In the genomic region with DNA sequence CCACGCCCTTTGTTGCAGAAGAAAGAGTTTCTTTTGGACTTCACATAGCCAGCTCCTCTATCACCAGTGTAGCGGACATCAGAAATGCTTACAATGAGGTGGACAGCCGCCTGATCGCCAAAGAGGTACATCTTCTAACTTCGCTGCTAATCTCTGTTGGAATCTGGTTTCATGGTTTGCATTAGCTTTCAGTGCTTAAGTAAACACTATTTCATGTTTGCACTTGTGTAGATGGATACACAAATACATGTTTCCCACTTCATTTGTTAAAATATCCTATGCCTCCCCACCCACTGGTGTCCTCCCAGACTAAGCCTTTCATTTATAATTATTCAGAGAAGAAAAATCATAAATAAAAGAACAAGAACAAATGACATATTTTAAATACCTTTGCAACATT, we compare ENCODE assay signal across 24 cellular contexts.
"Had no signal": no experiment of that assay in that cellular context is flagged by ENCODE, and none has a peak within 500 bp of the region (broad histone marks: within the 10 kb centered on the region; RNA-seq: fewer than 3 reads in every experiment).

No MANE protein-coding gene starts in this region.

- ATAC-seq: heart right ventricle; left colon; left ventricle myocardium superior; lower lobe of right lung; natural killer cell; stimulated activated naive B cell treated with anti-CD40 and anti-IgM and Interleukin-4, amounts not matched to agents 10 μg/mL and 1 μg/mL and 100 μg/mL, for 72 hours; upper lobe of right lung had no signal

- DNase-seq: colonic mucosa; dermis blood vessel endothelial cell; effector memory CD4-positive, alpha-beta T cell; erythroblast; esophagus squamous epithelium; foreskin melanocyte; glutamatergic neuron; heart right ventricle; hippocampal formation; immature natural killer cell; kidney glomerular epithelial cell; left colon; left ventricle myocardium superior; lower lobe of right lung; natural killer cell; sigmoid colon; stimulated activated CD4-positive, alpha-beta T cell treated with anti-CD3 and anti-CD28 coated beads, Interleukin-2, amount 100 ng/mL, for 24 hours; stimulated activated naive B cell treated with anti-CD40 and anti-IgM and Interleukin-4, amounts not matched to agents 10 μg/mL and 1 μg/mL and 100 μg/mL, for 72 hours; upper lobe of right lung; uterus had no signal

- H3K27ac ChIP-seq: colonic mucosa, esophagus squamous epithelium, heart right ventricle, lower lobe of right lung, parathyroid adenoma, right atrium auricular region, sigmoid colon, thoracic aorta, tibial nerve, upper lobe of right lung, uterus had no signal
